Comparison of ENCODE assay signal across 19 cellular contexts in genomic region chr10:97690138-97690537, GRCh38. TPM values are rescaled to one million over a fixed set of nuclear protein-coding genes. Genes with fewer than 3 reads are reported as not detected.
DNase-seq lines count a peak whose midpoint lies in the region; ATAC-seq and TF ChIP-seq lines count a peak whose summit lies in the region.
"Had no signal": no experiment of that assay in that cellular context is flagged by ENCODE, and none has a peak within 500 bp of the region (broad histone marks: within the 10 kb centered on the region; RNA-seq: fewer than 3 reads in every experiment).

No MANE protein-coding gene starts in this region.

- DNase-seq in A172 (ENCODE audit: low spot score) (peak; percentile 16), NCI-H1694 (lab: John Stamatoyannopoulos, UW) (peak; percentile 22), chondrocyte (ENCODE audit: low spot score) (no peak), osteoblast (ENCODE audit: insufficient read length, low spot score, missing footprints) (no peak), Calu3 (no peak)
- DNase-seq: activated CD8-positive, alpha-beta T cell treated with anti-CD3 and anti-CD28 coated beads, Interleukin-2, amount 10 ng/mL, durations not matched to agents 7 days and 5 days; activated naive CD8-positive, alpha-beta T cell treated with anti-CD3 and anti-CD28 coated beads for 36 hours; activated T-cell treated with anti-CD3 and anti-CD28 coated beads, Interleukin-2, amount 50 U/mL, for 72 hours; dermis blood vessel endothelial cell; glutamatergic neuron; NCI-H2029 treated with DMSO at 0.1 percent for 48 hours; NCI-H524; pancreas; SHP77 treated with DMSO at 0.1 percent for 48 hours had no signal

- ATAC-seq in HG03139 (IDR thresholded peaks at IDR 0.05; ENCODE audit: unreplicated experiment) (no peak), HG03280 (IDR thresholded peaks at IDR 0.05; ENCODE audit: unreplicated experiment) (no peak), HG02588 (IDR thresholded peaks at IDR 0.05; ENCODE audit: unreplicated experiment) (no peak)
- ATAC-seq: activated CD8-positive, alpha-beta T cell treated with anti-CD3 and anti-CD28 coated beads, Interleukin-2, amount 10 ng/mL, durations not matched to agents 7 days and 5 days; activated T-cell treated with anti-CD3 and anti-CD28 coated beads, Interleukin-2, amount 50 U/mL, for 72 hours; pancreas; stimulated activated effector memory CD8-positive, alpha-beta T cell treated with anti-CD3 and anti-CD28 coated beads, Interleukin-12 subunit alpha, Interleukin-12 subunit beta, amount 100 ng/mL, for 72 hours; WTC11 had no signal

- intact Hi-C loops in Calu3 (cut with micrococcal nuclease; ENCODE audit: unreplicated experiment), result no loop called here

- H3K4me1 Mint-ChIP-seq in chondrocyte (ENCODE audit: low read depth), result peaks cover 37% of the 10 kb centered on the region
- H3K4me1 Mint-ChIP-seq in Calu3 (ENCODE audit: low read depth, unreplicated experiment), result peaks cover 13% of the 10 kb centered on the region

- peaks cover 18% of the 10 kb centered on the region for H3K79me2 ChIP-seq in osteoblast (ENCODE audit: insufficient read depth, low read length)

- BruUV-seq in Calu3 (replicated peaks; lab: Mats Ljungman, UMichigan), result no TSS peak

- no peaks in the 10 kb centered on the region for H3K9me3 ChIP-seq in osteoblast (ENCODE audit: low read depth, low read length)
- H3K9me3 ChIP-seq: pancreas had no signal

- no peaks in the 10 kb centered on the region for H3K36me3 ChIP-seq in osteoblast (ENCODE audit: insufficient read depth, low read length)
- H3K36me3 ChIP-seq: pancreas had no signal

- no peak overlapping the region for H2AFZ ChIP-seq in osteoblast (ENCODE audit: low read length)

- peak overlapping the region; percentile 43 for H3K27ac Mint-ChIP-seq in chondrocyte (ENCODE audit: unreplicated experiment)
- no peak overlapping the region for H3K27ac Mint-ChIP-seq in Calu3 (ENCODE audit: unreplicated experiment)
- H3K27ac Mint-ChIP-seq: activated CD8-positive, alpha-beta T cell treated with anti-CD3 and anti-CD28 coated beads, Interleukin-2, amount 10 ng/mL, durations not matched to agents 7 days and 5 days; activated naive CD8-positive, alpha-beta T cell treated with anti-CD3 and anti-CD28 coated beads for 36 hours; activated T-cell treated with anti-CD3 and anti-CD28 coated beads, Interleukin-2, amount 50 U/mL, for 72 hours; stimulated activated effector memory CD8-positive, alpha-beta T cell treated with anti-CD3 and anti-CD28 coated beads, Interleukin-12 subunit alpha, Interleukin-12 subunit beta, amount 100 ng/mL, for 72 hours; WTC11 had no signal

- H3K9me3 Mint-ChIP-seq in chondrocyte (ENCODE audit: low read depth), result peaks cover 3% of the 10 kb centered on the region
- no peaks in the 10 kb centered on the region for H3K9me3 Mint-ChIP-seq in Calu3 (ENCODE audit: low read depth, unreplicated experiment)
- H3K9me3 Mint-ChIP-seq: activated naive CD8-positive, alpha-beta T cell treated with anti-CD3 and anti-CD28 coated beads for 36 hours; activated T-cell treated with anti-CD3 and anti-CD28 coated beads, Interleukin-2, amount 50 U/mL, for 72 hours; stimulated activated effector memory CD8-positive, alpha-beta T cell treated with anti-CD3 and anti-CD28 coated beads, Interleukin-12 subunit alpha, Interleukin-12 subunit beta, amount 100 ng/mL, for 72 hours had no signal

- TF ChIP-seq CTCF in chondrocyte (IDR thresholded peaks at IDR 0.05) (no peak), osteoblast (IDR thresholded peaks at IDR 0.05; ENCODE audit: extremely low read depth, low read depth, low read length) (no peak), Calu3 (IDR thresholded peaks at IDR 0.05; ENCODE audit: unreplicated experiment) (no peak)

- peaks cover 6% of the 10 kb centered on the region for H4K20me1 ChIP-seq in osteoblast (ENCODE audit: insufficient read depth, low read length)

- H3K27me3 ChIP-seq in osteoblast (ENCODE audit: insufficient read depth, low read length), result no peaks in the 10 kb centered on the region
- H3K27me3 ChIP-seq: pancreas had no signal

- CTCF ChIA-PET in Calu3 (lab: Charles Lee), result interaction anchor here (0.9 kb wide), 1 partner anchor 19 kb away, joined by 3 read pairs; no protein-coding TSS in a partner anchor

- peak overlapping the region; percentile 10 for H3K4me2 ChIP-seq in osteoblast (ENCODE audit: insufficient read depth, low read length)

- peak overlapping the region; percentile 96 for H3K27ac ChIP-seq in osteoblast (ENCODE audit: low read depth, low read length)
- H3K27ac ChIP-seq: pancreas had no signal

- H3K4me3 ChIP-seq in osteoblast (ENCODE audit: insufficient read depth, low read length), result no peak overlapping the region
- H3K4me3 ChIP-seq: pancreas had no signal

- peaks cover 41% of the 10 kb centered on the region for H3K4me1 ChIP-seq in osteoblast (ENCODE audit: insufficient read depth, low read length)

- H3K36me3 Mint-ChIP-seq in chondrocyte (ENCODE audit: low read depth) (no peaks in the 10 kb centered on the region), Calu3 (ENCODE audit: insufficient read depth, unreplicated experiment) (peaks cover 15% of the 10 kb centered on the region)
- H3K36me3 Mint-ChIP-seq: activated naive CD8-positive, alpha-beta T cell treated with anti-CD3 and anti-CD28 coated beads for 36 hours; stimulated activated effector memory CD8-positive, alpha-beta T cell treated with anti-CD3 and anti-CD28 coated beads, Interleukin-12 subunit alpha, Interleukin-12 subunit beta, amount 100 ng/mL, for 72 hours; WTC11 had no signal

- H3K4me3 Mint-ChIP-seq in chondrocyte (ENCODE audit: unreplicated experiment), result no peak overlapping the region
- no peak overlapping the region for H3K4me3 Mint-ChIP-seq in Calu3 (ENCODE audit: low read depth, unreplicated experiment)
- H3K4me3 Mint-ChIP-seq: activated CD8-positive, alpha-beta T cell treated with anti-CD3 and anti-CD28 coated beads, Interleukin-2, amount 10 ng/mL, durations not matched to agents 7 days and 5 days; activated naive CD8-positive, alpha-beta T cell treated with anti-CD3 and anti-CD28 coated beads for 36 hours; activated T-cell treated with anti-CD3 and anti-CD28 coated beads, Interleukin-2, amount 50 U/mL, for 72 hours; stimulated activated effector memory CD8-positive, alpha-beta T cell treated with anti-CD3 and anti-CD28 coated beads, Interleukin-12 subunit alpha, Interleukin-12 subunit beta, amount 100 ng/mL, for 72 hours; WTC11 had no signal

- H3K27me3 Mint-ChIP-seq in chondrocyte (ENCODE audit: low read depth) (no peaks in the 10 kb centered on the region), Calu3 (ENCODE audit: unreplicated experiment) (no peaks in the 10 kb centered on the region)
- H3K27me3 Mint-ChIP-seq: activated naive CD8-positive, alpha-beta T cell treated with anti-CD3 and anti-CD28 coated beads for 36 hours had no signal

RNA-seq across cellular contexts. Expression of gene AVPI1, which starts 3.1 kb away (rescaled TPM):
- 26.7 and 28.7 TPM in 2 replicates for total RNA-seq in A172 (2014; rRNA removed; shearing (Covaris generic))
- 5.1 to 7.7 TPM (median 6.5 TPM) in 3 replicates for total RNA-seq in chondrocyte
- 101 and 105 TPM in 2 replicates for total RNA-seq in osteoblast
- total RNA-seq in Calu3 (2022), result 16.9 and 25.6 TPM in 2 replicates

RNA-seq across cellular contexts. Expression of gene MARVELD1, which starts 23.4 kb away (rescaled TPM):
- 68.2 and 69.7 TPM in 2 replicates for total RNA-seq in A172 (2014; rRNA removed; shearing (Covaris generic))
- 133 to 150 TPM (median 143 TPM) in 3 replicates for total RNA-seq in chondrocyte
- total RNA-seq in osteoblast, result 56.6 and 57.5 TPM in 2 replicates
- total RNA-seq in Calu3 (2022), result 18.1 and 20.2 TPM in 2 replicates

RNA-seq across cellular contexts. Expression of gene ZFYVE27, which starts 46.8 kb away (rescaled TPM):
- 22.4 and 25.6 TPM in 2 replicates for total RNA-seq in A172 (2014; rRNA removed; shearing (Covaris generic))
- total RNA-seq in chondrocyte (16.9 to 18.1 TPM (median 17.1 TPM) in 3 replicates), osteoblast (16.5 and 19.9 TPM in 2 replicates), Calu3 (2022) (28.3 and 30.0 TPM in 2 replicates)

RNA-seq across cellular contexts. Expression of gene PI4K2A, which starts 49.7 kb away (rescaled TPM):
- 31.7 and 32.1 TPM in 2 replicates for total RNA-seq in A172 (2014; rRNA removed; shearing (Covaris generic))
- total RNA-seq in chondrocyte (20.1 to 20.9 TPM (median 20.1 TPM) in 3 replicates), osteoblast (23.5 and 28.9 TPM in 2 replicates), Calu3 (2022) (12.6 and 13.0 TPM in 2 replicates)

RNA-seq across cellular contexts. Expression of gene MORN4, which starts 56.8 kb away (rescaled TPM):
- 6.2 and 10.0 TPM in 2 replicates for total RNA-seq in A172 (2014; rRNA removed; shearing (Covaris generic))
- total RNA-seq in chondrocyte, result 11.3 to 13.7 TPM (median 11.8 TPM) in 3 replicates
- total RNA-seq in osteoblast, result 4.0 and 7.7 TPM in 2 replicates
- total RNA-seq in Calu3 (2022), result 5.5 and 6.2 TPM in 2 replicates

Comparison
In these comparisons a context has a peak if more than half of its experiments do, and no peak if none do; other contexts are left out.
1. DNase-seq: peak in A172 (single experiment) and NCI-H1694 (single experiment); none in chondrocyte (single experiment), osteoblast (single experiment) and Calu3 (single experiment).